Comparison of ENCODE assay signal across 9 cellular contexts in genomic region chr5:137146402-137146889, GRCh38.
DNase-seq lines count a peak whose midpoint lies in the region; ATAC-seq and TF ChIP-seq lines count a peak whose summit lies in the region.
"Had no signal": no experiment of that assay in that cellular context is flagged by ENCODE, and none has a peak within 500 bp of the region (broad histone marks: within the 10 kb centered on the region; RNA-seq: fewer than 3 reads in every experiment).

No MANE protein-coding gene starts in this region.

- H3K36me3 ChIP-seq in ACC112 (ENCODE audit: insufficient read depth, low read length) (no peaks in the 10 kb centered on the region), mesenchymal stem cell (ENCODE audit: control insufficient read depth in 1 of 2, insufficient read depth in 2 of 2, low read depth in 1 of 2, low read length in 2 of 2) (no peaks in the 10 kb centered on the region)

- peak overlapping the region; percentile 59 for H3K4me3 ChIP-seq in ACC112 (ENCODE audit: low read depth, low read length)
- H3K4me3 ChIP-seq in mesenchymal stem cell (ENCODE audit: insufficient read depth in 1 of 2, low read depth in 1 of 2, low read length in 2 of 2), result peak overlapping the region in 1 of 2 experiments; percentile 59

- no peak overlapping the region for H4K91ac ChIP-seq in mesenchymal stem cell (ENCODE audit: low read length)

- peak overlapping the region; percentile 52 for H3K4me3 Mint-ChIP-seq in chondrocyte (ENCODE audit: unreplicated experiment)

- H3K4me1 Mint-ChIP-seq in chondrocyte (ENCODE audit: low read depth), result peaks cover 43% of the 10 kb centered on the region

- H2AK5ac ChIP-seq in mesenchymal stem cell (ENCODE audit: low read length, severe bottlenecking), result no peak overlapping the region

- H3K4me2 ChIP-seq in mesenchymal stem cell (ENCODE audit: low read length, poor library complexity, severe bottlenecking), result no peak overlapping the region
- H3K4me2 ChIP-seq: KMS-11 had no signal

- no peak overlapping the region for H2BK5ac ChIP-seq in mesenchymal stem cell (ENCODE audit: low read depth, low read length, poor library complexity, severe bottlenecking)

- H3K9me3 ChIP-seq in mesenchymal stem cell (ENCODE audit: control insufficient read depth, low read length), result no peaks in the 10 kb centered on the region

- H3K9ac ChIP-seq in mesenchymal stem cell (ENCODE audit: low read length), result peak overlapping the region; percentile 82
- H3K9ac ChIP-seq: KMS-11 had no signal

- no peak overlapping the region for H2BK120ac ChIP-seq in mesenchymal stem cell (ENCODE audit: low read depth, low read length)

- no peak overlapping the region for H3K23ac ChIP-seq in mesenchymal stem cell (ENCODE audit: low read length in 2 of 2)

- peak overlapping the region; percentile 47 for H2AFZ ChIP-seq in ACC112 (ENCODE audit: low read length, unreplicated experiment)
- no peak overlapping the region for H2AFZ ChIP-seq in mesenchymal stem cell (ENCODE audit: low read depth, low read length)

- H3K79me1 ChIP-seq in mesenchymal stem cell (replicated peaks; ENCODE audit: low read length, poor library complexity, severe bottlenecking), result no peaks in the 10 kb centered on the region

- no peaks in the 10 kb centered on the region for H3K36me3 Mint-ChIP-seq in chondrocyte (ENCODE audit: low read depth)

- TF ChIP-seq CTCF in chondrocyte (IDR thresholded peaks at IDR 0.05), result no peak

- H3K4me1 ChIP-seq in ACC112 (ENCODE audit: control insufficient read depth, insufficient read depth, low read length, unreplicated experiment) (peaks cover 57% of the 10 kb centered on the region), mesenchymal stem cell (ENCODE audit: control insufficient read depth, insufficient read depth, low read depth, low read length) (peaks cover 15% of the 10 kb centered on the region)

- H3K14ac ChIP-seq in mesenchymal stem cell (ENCODE audit: low read length in 2 of 2), result no peak overlapping the region

- no peak overlapping the region for H3K4ac ChIP-seq in mesenchymal stem cell (ENCODE audit: low read depth in 1 of 2, low read length in 2 of 2)

- H2BK12ac ChIP-seq in mesenchymal stem cell (ENCODE audit: low read length in 2 of 2), result no peak overlapping the region

- H3K27ac Mint-ChIP-seq in chondrocyte (ENCODE audit: unreplicated experiment), result peak overlapping the region; percentile 98

- H3K27ac ChIP-seq in ACC112 (ENCODE audit: low read depth, low read length), result peak overlapping the region; percentile 97
- no peak overlapping the region for H3K27ac ChIP-seq in mesenchymal stem cell (ENCODE audit: low read length, poor library complexity, severe bottlenecking)
- H3K27ac ChIP-seq: KMS-11 had no signal

- peak; percentile 78 for DNase-seq in NCI-H1436 (lab: John Stamatoyannopoulos, UW)
- no peak for DNase-seq in chondrocyte (ENCODE audit: low spot score)
- peak; percentile 97 for DNase-seq in mesenchymal stem cell
- no peak for DNase-seq in NCI-H1092 (lab: John Stamatoyannopoulos, UW)

- H2BK15ac ChIP-seq in mesenchymal stem cell (ENCODE audit: low read depth, poor library complexity, severe bottlenecking), result no peak overlapping the region

- H3K27me3 Mint-ChIP-seq in chondrocyte (ENCODE audit: low read depth), result peaks cover 2% of the 10 kb centered on the region

- H3K27me3 ChIP-seq in ACC112 (ENCODE audit: insufficient read depth, low read length) (no peaks in the 10 kb centered on the region), mesenchymal stem cell (ENCODE audit: control insufficient read depth in 1 of 2, insufficient read depth in 1 of 2, low read length in 2 of 2) (no peaks in the 10 kb centered on the region)

- WGBS in mesenchymal stem cell, result 8% methylated on average over 8 of the region's 8 CpGs

- no peak for ATAC-seq in HG03432 (IDR thresholded peaks at IDR 0.05; ENCODE audit: unreplicated experiment)
- no peak for ATAC-seq in HG03025 (IDR thresholded peaks at IDR 0.05; ENCODE audit: low FRiP score, unreplicated experiment)
- ATAC-seq in HG02884 (IDR thresholded peaks at IDR 0.05; ENCODE audit: unreplicated experiment), result no peak

- H3K79me2 ChIP-seq in ACC112 (ENCODE audit: control insufficient read depth, insufficient read depth, low read length, unreplicated experiment), result no peaks in the 10 kb centered on the region

- H4K8ac ChIP-seq in mesenchymal stem cell (ENCODE audit: low read length), result no peak overlapping the region

- H3K9me3 Mint-ChIP-seq in chondrocyte (ENCODE audit: low read depth), result no peaks in the 10 kb centered on the region

- no peak overlapping the region for H3K18ac ChIP-seq in mesenchymal stem cell (ENCODE audit: low read depth in 1 of 2, low read length in 2 of 2)

Comparison
In these comparisons a context has a peak if more than half of its experiments do, and no peak if none do; other contexts are left out.
1. DNase-seq: peak in NCI-H1436 (single experiment) and mesenchymal stem cell (single experiment); none in chondrocyte (single experiment) and NCI-H1092 (single experiment).